In genomic region chr10:129921065-129921670, GRCh38 we compare ENCODE assay signal across 19 cellular contexts. TPM values are rescaled to one million over a fixed set of nuclear protein-coding genes. Genes with fewer than 3 reads are reported as not detected.
A peak's percentile ranks its signal among the peaks of the same experiment; 100 is the strongest.
DNase-seq lines count a peak whose midpoint lies in the region; TF ChIP-seq lines count a peak whose summit lies in the region.
"Had no signal": no experiment of that assay in that cellular context is flagged by ENCODE, and none has a peak within 500 bp of the region (broad histone marks: within the 10 kb centered on the region; RNA-seq: fewer than 3 reads in every experiment).

No MANE protein-coding gene starts in this region.

- POLR2A ChIA-PET in HEK293 (lab: Yijun Ruan, JAX), result no interaction called here

- H2AFZ ChIP-seq in neural progenitor cell (replicated peaks), result no peak overlapping the region

- DNase-seq in glutamatergic neuron (peak; percentile 11), neural progenitor cell (ENCODE audit: low spot score) (no peak), spleen (peak; percentile 70), ureter (ENCODE audit: low spot score) (no peak), NCI-H2196 (lab: John Stamatoyannopoulos, UW; ENCODE audit: unreplicated experiment) (no peak)
- DNase-seq: ACHN; BE2C; C1 segment of cervical spinal cord; CD4-positive, CD25-positive, alpha-beta regulatory T cell; CD8-positive, alpha-beta memory T cell; COR-L47; DMS 273 treated with DMSO at 0.1 percent for 48 hours; DMS53; DND-41; EL; H9; IMR-90 had no signal

- H3K4me1 Mint-ChIP-seq in glutamatergic neuron (ENCODE audit: low read depth, unreplicated experiment) (peaks cover 49% of the 10 kb centered on the region), neural progenitor cell (peaks cover 4% of the 10 kb centered on the region)
- H3K4me1 Mint-ChIP-seq: CD4-positive, CD25-positive, alpha-beta regulatory T cell; CD8-positive, alpha-beta memory T cell; H9 had no signal

- intact Hi-C loops in spleen (cut with DNase I; ENCODE audit: low total_unique reads), result no loop called here

- CTCF ChIA-PET in HEK293 (lab: Yijun Ruan, JAX), result no interaction called here

- H3K36me3 Mint-ChIP-seq in glutamatergic neuron (ENCODE audit: unreplicated experiment) (peaks cover 11% of the 10 kb centered on the region), neural progenitor cell (no peaks in the 10 kb centered on the region)
- H3K36me3 Mint-ChIP-seq: CD4-positive, CD25-positive, alpha-beta regulatory T cell; CD8-positive, alpha-beta memory T cell had no signal

- no peak for TF ChIP-seq POLR2A in spleen (IDR thresholded peaks at IDR 0.05)

- H3K27me3 Mint-ChIP-seq in glutamatergic neuron (ENCODE audit: unreplicated experiment) (peaks cover 47% of the 10 kb centered on the region), neural progenitor cell (ENCODE audit: insufficient read depth, low read depth) (peaks cover 2% of the 10 kb centered on the region)

- peaks cover 56% of the 10 kb centered on the region for H3K9me3 Mint-ChIP-seq in glutamatergic neuron (ENCODE audit: unreplicated experiment)
- H3K9me3 Mint-ChIP-seq in neural progenitor cell, result peaks cover 4% of the 10 kb centered on the region
- H3K9me3 Mint-ChIP-seq: CD8-positive, alpha-beta memory T cell; H9 had no signal

- 85 to 93% (median 91%) methylated on average over 10 to 18 of the region's 18 CpGs for WGBS in spleen, 5 donors

- H3K4me3 ChIP-seq in HEK293 (ENCODE audit: low read depth, low read length), result no peak overlapping the region
- H3K4me3 ChIP-seq in neural progenitor cell, result no peak overlapping the region
- no peak overlapping the region for H3K4me3 ChIP-seq in spleen
- H3K4me3 ChIP-seq: GM12878 had no signal

- TF ChIP-seq CTCF in HEK293 (tag by site-specific recombination; IDR thresholded peaks at IDR 0.05) (no peak), glutamatergic neuron (IDR thresholded peaks at IDR 0.05; ENCODE audit: partially characterized antibody, unreplicated experiment) (no peak), neural progenitor cell (IDR thresholded peaks at IDR 0.05) (no peak), spleen (IDR thresholded peaks at IDR 0.05 in 8 of 11, conservative IDR thresholded peaks at IDR 0.05 in 3 of 11) (no peak)

- peak overlapping the region; percentile 4 for H3K27ac Mint-ChIP-seq in glutamatergic neuron (ENCODE audit: unreplicated experiment)
- peak overlapping the region; percentile 39 for H3K27ac Mint-ChIP-seq in neural progenitor cell
- H3K27ac Mint-ChIP-seq: CD4-positive, CD25-positive, alpha-beta regulatory T cell; CD8-positive, alpha-beta memory T cell; H9 had no signal

- peak overlapping the region; percentile 5 for H3K4me3 Mint-ChIP-seq in glutamatergic neuron (ENCODE audit: unreplicated experiment)
- no peak overlapping the region for H3K4me3 Mint-ChIP-seq in neural progenitor cell
- H3K4me3 Mint-ChIP-seq: CD4-positive, CD25-positive, alpha-beta regulatory T cell; CD8-positive, alpha-beta memory T cell; H9 had no signal

- H3K27me3 ChIP-seq in neural progenitor cell (no peaks in the 10 kb centered on the region), spleen (replicated peaks in 1 of 7) (no peaks in the 10 kb centered on the region)
- H3K27me3 ChIP-seq: BE2C had no signal

- no peak overlapping the region for H3K27ac ChIP-seq in HEK293 (ENCODE audit: extremely low read depth, low read depth, low read length)
- H3K27ac ChIP-seq in neural progenitor cell, result no peak overlapping the region
- H3K27ac ChIP-seq in spleen, result no peak overlapping the region

- no peaks in the 10 kb centered on the region for H3K36me3 ChIP-seq in HEK293 (ENCODE audit: control insufficient read depth in 2 of 2, insufficient read depth in 1 of 2, low read length in 2 of 2)
- no peaks in the 10 kb centered on the region for H3K36me3 ChIP-seq in neural progenitor cell
- H3K36me3 ChIP-seq in spleen, result no peaks in the 10 kb centered on the region

- no peak overlapping the region for H3K4me2 ChIP-seq in neural progenitor cell

- H3F3A ChIP-seq in neural progenitor cell (ENCODE audit: low read depth), result no peaks in the 10 kb centered on the region

- H3K9ac ChIP-seq in neural progenitor cell, result no peak overlapping the region

- no peaks in the 10 kb centered on the region for H4K20me1 ChIP-seq in neural progenitor cell (ENCODE audit: low read depth)

- H3K9me3 ChIP-seq in HEK293 (ENCODE audit: control insufficient read depth, insufficient read depth, low read depth, low read length) (no peaks in the 10 kb centered on the region), neural progenitor cell (ENCODE audit: low read depth) (no peaks in the 10 kb centered on the region), spleen (no peaks in the 10 kb centered on the region)
- H3K9me3 ChIP-seq: BE2C had no signal

- H3K4me1 ChIP-seq in HEK293 (ENCODE audit: control insufficient read depth, insufficient read depth, low read length) (no peaks in the 10 kb centered on the region), neural progenitor cell (no peaks in the 10 kb centered on the region), spleen (no peaks in the 10 kb centered on the region)
- H3K4me1 ChIP-seq: BE2C had no signal

- no peaks in the 10 kb centered on the region for H3K79me2 ChIP-seq in neural progenitor cell (ENCODE audit: low read depth)

TF ChIP-seq in HEK293, 187 proteins besides CTCF, POLR2A, EP300 and RAD21:
- peak; percentile 41; the same call in 1 of the 2 replicates for TF ChIP-seq GLIS1 (tag by site-specific recombination; IDR thresholded peaks at IDR 0.05)
- TF ChIP-seq ZIC2 (tag by site-specific recombination; IDR thresholded peaks at IDR 0.05), result peak; percentile 46; the same call in 1 of the 2 replicates
- TF ChIP-seq ZNF600 (tag by site-specific recombination; IDR thresholded peaks at IDR 0.05), result no peak

RNA-seq across cellular contexts. Expression of gene EBF3, which starts 42.9 kb away (rescaled TPM):
- total RNA-seq in glutamatergic neuron (ENCODE audit: unreplicated experiment) (544 TPM), neural progenitor cell (ENCODE audit: low replicate concordance) (0.15 and 0.40 TPM in 2 replicates), spleen (under 1 TPM in 1 of 7 donors, not detected in 6; 0.20 TPM), ureter (5.5 TPM)
- under 1 TPM; 0.02 to 0.19 (median 0.08) TPM for polyA plus RNA-seq in spleen
- total RNA-seq: CD4-positive, CD25-positive, alpha-beta regulatory T cell; CD8-positive, alpha-beta memory T cell; GM12878 had no signal
- polyA plus RNA-seq: CD4-positive, CD25-positive, alpha-beta regulatory T cell; CD8-positive, alpha-beta memory T cell; GM12878 had no signal

Comparison
In these comparisons a context has a peak if more than half of its experiments do, and no peak if none do; other contexts are left out.
1. DNase-seq: peak in glutamatergic neuron (single experiment) and spleen (single experiment); none in neural progenitor cell (single experiment), ureter (single experiment) and NCI-H2196 (single experiment).
2. RNA of gene EBF3, which starts 42.9 kb away (total RNA-seq): 544 TPM in glutamatergic neuron (single experiment); 5.5 TPM in ureter (single experiment), 0.15 to 0.40 TPM in neural progenitor cell and 0.20 TPM in spleen; every median in the first group is over 10 times any median in the second.